Comparison of ENCODE assay signal across 8 cellular contexts in genomic region chr10:91887075-91887899, GRCh38. TPM values are rescaled to one million over a fixed set of nuclear protein-coding genes. Genes with fewer than 3 reads are reported as not detected.
DNase-seq lines count a peak whose midpoint lies in the region; ATAC-seq, FAIRE-seq and TF ChIP-seq lines count a peak whose summit lies in the region.

No MANE protein-coding gene starts in this region.

- DNase-seq in AG08395 (ENCODE audit: low spot score) (peak; percentile 30), H1 (ENCODE audit: low read depth in 1 of 2, low spot score in 2 of 2) (peak; percentile 89 to 90), memory B cell (ENCODE audit: low spot score in 2 of 2) (peak in 1 of 2 donors; percentile 15), UCSD-AML1 (lab: John Stamatoyannopoulos, UW; ENCODE audit: unreplicated experiment) (no peak)
- DNase-seq in activated CD4-positive, alpha-beta T cell treated with anti-CD3 and anti-CD28 coated beads, Interleukin-2, amount 10 ng/mL, durations not matched to agents 7 days and 5 days = no peak
- peak; percentile 9 to 12 for DNase-seq in stimulated activated naive CD8-positive, alpha-beta T cell treated with anti-CD3 and anti-CD28 coated beads, Interleukin-15, amount 100 ng/mL, for 72 hours

- POLR2A ChIA-PET in HEK293 (lab: Yijun Ruan, JAX) (interaction anchor here (0.6 to 1.9 kb wide), 7 partner anchors 12 to 646 kb away, joined by 3 to 18 read pairs (median 6); partner anchors contain the start of genes BTAF1, FGFBP3 and TNKS2), H1 (lab: Charles Lee; ENCODE audit: partially characterized antibody) (interaction anchor here (0.6 to 3.3 kb wide), 18 partner anchors 10 to 91 kb away, joined by 3 to 26 read pairs (median 4); partner anchors contain the start of genes BTAF1, FGFBP3 and TNKS2)
- POLR2A ChIA-PET in activated CD4-positive, alpha-beta T cell treated with anti-CD3 and anti-CD28 coated beads, Interleukin-2, amount 10 ng/mL, durations not matched to agents 7 days and 5 days (lab: Charles Lee) = interaction anchor here (0.6 kb wide), 1 partner anchor 26 kb away, joined by 9 read pairs; no protein-coding TSS in a partner anchor

- peak overlapping the region; percentile 99 for H4K91ac ChIP-seq in H1 (replicated peaks; ENCODE audit: insufficient read length, low read length)

- H3K27me3 ChIP-seq in H1 (replicated peaks in 1 of 4; ENCODE audit: control insufficient read depth in 3 of 4, extremely low read depth in 1 of 4, insufficient read depth in 3 of 4, low read length in 3 of 4) = no peaks in the 10 kb centered on the region

- H3K79me2 ChIP-seq in H1 (ENCODE audit: control insufficient read depth in 1 of 2, insufficient read depth in 2 of 2, low read length in 2 of 2) = no peaks in the 10 kb centered on the region

- peak overlapping the region; percentile 96 for H2BK5ac ChIP-seq in H1 (ENCODE audit: low read depth, low read length)

- H3K27ac Mint-ChIP-seq in activated CD4-positive, alpha-beta T cell treated with anti-CD3 and anti-CD28 coated beads, Interleukin-2, amount 10 ng/mL, durations not matched to agents 7 days and 5 days = peak overlapping the region; percentile 9
- no peak overlapping the region for H3K27ac Mint-ChIP-seq in memory B cell
- peak overlapping the region in 1 of 2 donors; percentile 86 for H3K27ac Mint-ChIP-seq in stimulated activated naive CD8-positive, alpha-beta T cell treated with anti-CD3 and anti-CD28 coated beads, Interleukin-15, amount 100 ng/mL, for 72 hours

- no peaks in the 10 kb centered on the region for H3K23me2 ChIP-seq in H1 (ENCODE audit: low read depth, low read length)

- no peak overlapping the region for H3K23ac ChIP-seq in H1 (ENCODE audit: insufficient read length)

- peaks cover 28% of the 10 kb centered on the region for H3K27me3 Mint-ChIP-seq in activated CD4-positive, alpha-beta T cell treated with anti-CD3 and anti-CD28 coated beads, Interleukin-2, amount 10 ng/mL, durations not matched to agents 7 days and 5 days
- H3K27me3 Mint-ChIP-seq in memory B cell = peaks cover 2% of the 10 kb centered on the region
- peaks cover 45% of the 10 kb centered on the region for H3K27me3 Mint-ChIP-seq in stimulated activated naive CD8-positive, alpha-beta T cell treated with anti-CD3 and anti-CD28 coated beads, Interleukin-15, amount 100 ng/mL, for 72 hours

- peak overlapping the region in 3 of 4 experiments; percentile 46 to 47 (median 47); a peak in 6 of 7 replicates for H3K9ac ChIP-seq in H1 (replicated peaks in 1 of 4; ENCODE audit: extremely low read depth in 1 of 4, low read depth in 3 of 4, low read length in 3 of 4)

- H3K4me1 ChIP-seq in HEK293 (ENCODE audit: control insufficient read depth, insufficient read depth, low read length) = peaks cover 30% of the 10 kb centered on the region
- H3K4me1 ChIP-seq in H1 (replicated peaks in 1 of 4; ENCODE audit: control insufficient read depth in 3 of 4, insufficient read depth in 4 of 4, low read length in 3 of 4) = peaks cover 11 to 31% (median 23%) of the 10 kb centered on the region in 4 experiments

- H2BK120ac ChIP-seq in H1 (replicated peaks; ENCODE audit: low read depth, low read length) = peak overlapping the region; percentile 100

- peak overlapping the region; percentile 99; the same call in 1 of the 2 replicates for H2BK20ac ChIP-seq in H1 (ENCODE audit: low read length)

- 0 out of 2 replicates have a peak overlapping the region, but pooled peaks have one; percentile 71 for H2AK5ac ChIP-seq in H1 (ENCODE audit: low read depth, low read length)

- peak in 1 of 2 experiments; percentile 84; a peak in 1 of 3 replicates for TF ChIP-seq EP300 in H1 (IDR thresholded peaks at IDR 0.05; ENCODE audit: borderline replicate concordance in 1 of 2, low read depth in 2 of 2, low read length in 2 of 2)

- H3K36me3 Mint-ChIP-seq in activated CD4-positive, alpha-beta T cell treated with anti-CD3 and anti-CD28 coated beads, Interleukin-2, amount 10 ng/mL, durations not matched to agents 7 days and 5 days (ENCODE audit: low read depth) = no peaks in the 10 kb centered on the region
- no peaks in the 10 kb centered on the region for H3K36me3 Mint-ChIP-seq in memory B cell

- H3K4me3 ChIP-seq in HEK293 (ENCODE audit: low read depth, low read length) = peak overlapping the region; percentile 35
- H3K4me3 ChIP-seq in H1 (ENCODE audit: extremely low read depth in 1 of 4, insufficient read depth in 2 of 4, low read depth in 3 of 4, low read length in 4 of 4) = peak overlapping the region; percentile 18 to 48 (median 27); a peak in 5 of 8 replicates

- no peaks in the 10 kb centered on the region for H3K9me3 Mint-ChIP-seq in activated CD4-positive, alpha-beta T cell treated with anti-CD3 and anti-CD28 coated beads, Interleukin-2, amount 10 ng/mL, durations not matched to agents 7 days and 5 days
- no peaks in the 10 kb centered on the region for H3K9me3 Mint-ChIP-seq in memory B cell
- no peaks in the 10 kb centered on the region for H3K9me3 Mint-ChIP-seq in stimulated activated naive CD8-positive, alpha-beta T cell treated with anti-CD3 and anti-CD28 coated beads, Interleukin-15, amount 100 ng/mL, for 72 hours

- H3K18ac ChIP-seq in H1 (ENCODE audit: extremely low read depth, low read length) = peak overlapping the region; percentile 98

- H3K79me1 ChIP-seq in H1 (ENCODE audit: low read depth, low read length) = no peaks in the 10 kb centered on the region

- WGBS in H1 (ENCODE audit: extremely low coverage in 1 of 2, insufficient coverage in 1 of 2, insufficient read length in 1 of 2, insufficient replicate concordance in 2 of 2, low coverage in 1 of 2, low lambda C conversion rate in 2 of 2, missing lambda C conversion rate in 1 of 2), 2 experiments = 3% methylated on average over 60 of the region's 60 CpGs; no CpG with 5 or more reads in 1 of the 2 experiments

- CTCF ChIA-PET in HEK293 (lab: Yijun Ruan, JAX) (interaction anchor here (1.9 kb wide), 1 partner anchor 31 kb away, joined by 4 read pairs; no protein-coding TSS in a partner anchor), H1 (lab: Charles Lee; ENCODE audit: partially characterized antibody) (interaction anchor here (0.6 to 2.2 kb wide), 7 partner anchors 12 to 687 kb away, joined by 3 to 7 read pairs (median 4); partner anchors contain the start of genes FGFBP3 and IDE)
- CTCF ChIA-PET in activated CD4-positive, alpha-beta T cell treated with anti-CD3 and anti-CD28 coated beads, Interleukin-2, amount 10 ng/mL, durations not matched to agents 7 days and 5 days (lab: Charles Lee) = interaction anchor here (0.8 to 1.2 kb wide), 3 partner anchors 10 to 21 kb away, joined by 3 read pairs; no protein-coding TSS in a partner anchor

- TF ChIP-seq RAD21 in H1 (IDR thresholded peaks at IDR 0.05 in 1 of 2, conservative IDR thresholded peaks at IDR 0.05 in 1 of 2; ENCODE audit: low read depth in 2 of 2, low read length in 2 of 2) = no peak

- peak; percentile 31 to 80 for TF ChIP-seq POLR2A in H1 (IDR thresholded peaks at IDR 0.05; ENCODE audit: control extremely low read depth in 1 of 2, low read depth in 2 of 2, low read length in 2 of 2)

- H4K20me1 ChIP-seq in H1 (replicated peaks in 1 of 2; ENCODE audit: control insufficient read depth in 1 of 2, insufficient read depth in 2 of 2, low read length in 2 of 2) = no peaks in the 10 kb centered on the region

- peak overlapping the region; percentile 57 for H3K56ac ChIP-seq in H1 (replicated peaks; ENCODE audit: insufficient read length, low read depth, low read length)

- H2BK15ac ChIP-seq in H1 (ENCODE audit: low read length) = no peak overlapping the region

- H4K8ac ChIP-seq in H1 (ENCODE audit: extremely low read depth, insufficient read depth, low read length) = peak overlapping the region; percentile 84; the same call in 1 of the 2 replicates

- H3K9me3 ChIP-seq in HEK293 (ENCODE audit: control insufficient read depth, insufficient read depth, low read depth, low read length) (no peaks in the 10 kb centered on the region), H1 (ENCODE audit: insufficient read depth in 2 of 2, low read depth in 1 of 2, low read length in 1 of 2) (no peaks in the 10 kb centered on the region)

- peak overlapping the region; percentile 75 for H3K27ac ChIP-seq in HEK293 (ENCODE audit: extremely low read depth, low read depth, low read length)
- peak overlapping the region; percentile 74 for H3K27ac ChIP-seq in H1 (ENCODE audit: low read depth, low read length)

- H3K36me3 ChIP-seq in HEK293 (ENCODE audit: control insufficient read depth in 2 of 2, insufficient read depth in 1 of 2, low read length in 2 of 2) (no peaks in the 10 kb centered on the region), H1 (ENCODE audit: control insufficient read depth in 2 of 4, insufficient read depth in 4 of 4, low read length in 3 of 4) (no peaks in the 10 kb centered on the region)

- TF ChIP-seq CTCF in HEK293 (tag by site-specific recombination; IDR thresholded peaks at IDR 0.05) (no peak), H1 (IDR thresholded peaks at IDR 0.05; ENCODE audit: control extremely low read depth in 1 of 3, insufficient read depth in 1 of 3, low read depth in 1 of 3, low read length in 3 of 3) (no peak)

- peak overlapping the region; percentile 80 for H3K4me3 Mint-ChIP-seq in activated CD4-positive, alpha-beta T cell treated with anti-CD3 and anti-CD28 coated beads, Interleukin-2, amount 10 ng/mL, durations not matched to agents 7 days and 5 days
- peak overlapping the region; percentile 92 for H3K4me3 Mint-ChIP-seq in memory B cell
- H3K4me3 Mint-ChIP-seq in stimulated activated naive CD8-positive, alpha-beta T cell treated with anti-CD3 and anti-CD28 coated beads, Interleukin-15, amount 100 ng/mL, for 72 hours = peak overlapping the region; percentile 82 to 97

- H2AFZ ChIP-seq in H1 (ENCODE audit: low read length) = no peak overlapping the region

- peak overlapping the region; percentile 15 for H3K4ac ChIP-seq in H1 (replicated peaks; ENCODE audit: insufficient read length, low read depth, low read length)

- H3K4me2 ChIP-seq in H1 (ENCODE audit: insufficient read depth in 1 of 2, low read depth in 2 of 2, low read length in 2 of 2) = peak overlapping the region; percentile 64 to 75

- ATAC-seq in memory B cell (ENCODE audit: low read depth) = peak; percentile 77
- ATAC-seq in stimulated activated naive CD8-positive, alpha-beta T cell treated with anti-CD3 and anti-CD28 coated beads, Interleukin-15, amount 100 ng/mL, for 72 hours = peak; percentile 80
- no peak for ATAC-seq in HG03196 (IDR thresholded peaks at IDR 0.05; ENCODE audit: unreplicated experiment)

- peak; percentile 36 for FAIRE-seq in H1 (lab: Jason Lieb, UNC)

- H3K4me1 Mint-ChIP-seq in activated CD4-positive, alpha-beta T cell treated with anti-CD3 and anti-CD28 coated beads, Interleukin-2, amount 10 ng/mL, durations not matched to agents 7 days and 5 days = peaks cover 9% of the 10 kb centered on the region
- peaks cover 9% of the 10 kb centered on the region for H3K4me1 Mint-ChIP-seq in memory B cell
- H3K4me1 Mint-ChIP-seq in stimulated activated naive CD8-positive, alpha-beta T cell treated with anti-CD3 and anti-CD28 coated beads, Interleukin-15, amount 100 ng/mL, for 72 hours = peaks cover 11% of the 10 kb centered on the region

- H4K5ac ChIP-seq in H1 (ENCODE audit: insufficient read length, low read depth, low read length) = peak overlapping the region; percentile 99

- peak overlapping the region; percentile 92 for H3K14ac ChIP-seq in H1 (ENCODE audit: insufficient read length)

- H2BK12ac ChIP-seq in H1 (ENCODE audit: low read depth, low read length) = peak overlapping the region; percentile 93

RNA-seq across cellular contexts. Expression of gene FGFBP3, which starts 22.0 kb away (rescaled TPM):
- total RNA-seq in activated CD4-positive, alpha-beta T cell treated with anti-CD3 and anti-CD28 coated beads, Interleukin-2, amount 10 ng/mL, durations not matched to agents 7 days and 5 days = 1 to 10 TPM; 1.4 to 1.5 TPM
- 115 and 120 TPM in 2 replicates for total RNA-seq in H1 (2021; fragmentation: NEBNext Ultra II Directional; extraction: Animal tissue kit (Norgen Biotek cat#: 25700))
- 54.6 and 55.8 TPM in 2 replicates for polyA plus RNA-seq in H1 (2011; rRNA removed)
- 53.2 TPM for polyA plus RNA-seq in H1 (2011; cell fraction: cytosol; rRNA removed)
- 32.4 TPM for polyA plus RNA-seq in H1 (2011; cell fraction: nucleus; rRNA removed)
- polyA plus RNA-seq in H1 (2012, experiment 1 of 2) = 128 to 197 TPM (median 154 TPM) in 4 replicates
- 79.1 TPM for polyA plus RNA-seq in H1 (2012, experiment 2 of 2)
- polyA plus RNA-seq in H1 (2013, experiment 1 of 2) = 168 TPM
- 221 TPM for polyA plus RNA-seq in H1 (2013, experiment 2 of 2)
- polyA minus RNA-seq in H1 (2011; rRNA and poly(A)+ RNA removed) = 14.3 and 15.7 TPM in 2 replicates
- 34.3 TPM for polyA minus RNA-seq in H1 (2011; cell fraction: cytosol; rRNA and poly(A)+ RNA removed)
- polyA minus RNA-seq in H1 (2011; cell fraction: nucleus; rRNA and poly(A)+ RNA removed) = 20.6 TPM

RNA-seq across cellular contexts. Expression of gene BTAF1, which starts 36.3 kb away (rescaled TPM):
- 10 to 100 TPM; 41.9 to 47.3 TPM for total RNA-seq in activated CD4-positive, alpha-beta T cell treated with anti-CD3 and anti-CD28 coated beads, Interleukin-2, amount 10 ng/mL, durations not matched to agents 7 days and 5 days
- total RNA-seq in H1 (2021; fragmentation: NEBNext Ultra II Directional; extraction: Animal tissue kit (Norgen Biotek cat#: 25700)) = 39.1 TPM in 2 replicates
- polyA plus RNA-seq in H1 (2011; rRNA removed) = 15.6 and 24.5 TPM in 2 replicates
- 25.1 TPM for polyA plus RNA-seq in H1 (2011; cell fraction: cytosol; rRNA removed)
- polyA plus RNA-seq in H1 (2011; cell fraction: nucleus; rRNA removed) = 47.2 TPM
- polyA plus RNA-seq in H1 (2012, experiment 1 of 2) = 23.6 to 36.2 TPM (median 28.7 TPM) in 4 replicates
- 1.3 TPM for polyA plus RNA-seq in H1 (2012, experiment 2 of 2)
- 29.6 TPM for polyA plus RNA-seq in H1 (2013, experiment 1 of 2)
- polyA plus RNA-seq in H1 (2013, experiment 2 of 2) = 25.3 TPM
- 57.3 and 92.2 TPM in 2 replicates for polyA minus RNA-seq in H1 (2011; rRNA and poly(A)+ RNA removed)
- 28.8 TPM for polyA minus RNA-seq in H1 (2011; cell fraction: cytosol; rRNA and poly(A)+ RNA removed)
- polyA minus RNA-seq in H1 (2011; cell fraction: nucleus; rRNA and poly(A)+ RNA removed) = 95.1 TPM

Comparison
In these comparisons a context has a peak if more than half of its experiments do, and no peak if none do; other contexts are left out.
1. DNase-seq: peak in AG08395 (single experiment), H1 (2 of 2) and stimulated activated naive CD8-positive, alpha-beta T cell treated with anti-CD3 and anti-CD28 coated beads, Interleukin-15, amount 100 ng/mL, for 72 hours (2 of 2); none in activated CD4-positive, alpha-beta T cell treated with anti-CD3 and anti-CD28 coated beads, Interleukin-2, amount 10 ng/mL, durations not matched to agents 7 days and 5 days (single experiment) and UCSD-AML1 (single experiment).
2. RNA of gene FGFBP3, which starts 22.0 kb away (total RNA-seq): 115 to 120 TPM in H1; 1.4 to 1.5 TPM in activated CD4-positive, alpha-beta T cell treated with anti-CD3 and anti-CD28 coated beads, Interleukin-2, amount 10 ng/mL, durations not matched to agents 7 days and 5 days; every median in the first group is over 10 times any median in the second.
3. Peak in every context shown above with its lines, with median percentiles within 50 percentile points of each other: H3K4me3 Mint-ChIP-seq.